Comparison of ENCODE assay signal across 9 cellular contexts in genomic region chr21:31530918-31531705, GRCh38.
DNase-seq lines count a peak whose midpoint lies in the region; ATAC-seq and TF ChIP-seq lines count a peak whose summit lies in the region.
"Had no signal": no experiment of that assay in that cellular context is flagged by ENCODE, and none has a peak within 500 bp of the region (broad histone marks: within the 10 kb centered on the region; RNA-seq: fewer than 3 reads in every experiment).

No MANE protein-coding gene starts in this region.

- no peak overlapping the region for H3K4me3 ChIP-seq in choroid plexus epithelial cell (ENCODE audit: low read depth, low read length)
- H3K4me3 ChIP-seq: tibial artery had no signal

- DNase-seq in NCI-H1105 (lab: John Stamatoyannopoulos, UW) = peak; percentile 98
- peak; percentile 99 for DNase-seq in NCI-H345 treated with DMSO at 0.1 percent for 48 hours (lab: John Stamatoyannopoulos, UW; ENCODE audit: unreplicated experiment)
- peak; percentile 26 for DNase-seq in choroid plexus epithelial cell (ENCODE audit: low read depth)
- DNase-seq in sciatic nerve (ENCODE audit: low spot score) = peak; percentile 61
- DNase-seq in AML-193 (lab: John Stamatoyannopoulos, UW) = no peak
- no peak for DNase-seq in RKO (ENCODE audit: low spot score)
- no peak for DNase-seq in GM10266 (ENCODE audit: extremely low spot score)
- DNase-seq: tibial artery had no signal

- intact Hi-C loops in sciatic nerve (cut with DNase I) = no loop called here

- ATAC-seq in sciatic nerve (peak; percentile 59), HG03108 (IDR thresholded peaks at IDR 0.05; ENCODE audit: unreplicated experiment) (no peak)

- no peak for TF ChIP-seq CTCF in choroid plexus epithelial cell (conservative IDR thresholded peaks at IDR 0.05; ENCODE audit: low read depth, low read length)
- TF ChIP-seq CTCF in GM10266 (IDR thresholded peaks at IDR 0.05; ENCODE audit: control insufficient read depth, insufficient read depth, low read depth, missing control alignments) = no peak

Comparison
In these comparisons a context has a peak if more than half of its experiments do, and no peak if none do; other contexts are left out.
1. DNase-seq: peak in NCI-H1105 (single experiment), NCI-H345 treated with DMSO at 0.1 percent for 48 hours (single experiment), choroid plexus epithelial cell (single experiment) and sciatic nerve (single experiment); none in AML-193 (0 of 2), RKO (single experiment) and GM10266 (single experiment).